Comparison of ENCODE assay signal across 8 cellular contexts in genomic region chr17:42577532-42578281, GRCh38.
DNase-seq lines count a peak whose midpoint lies in the region; ATAC-seq lines count a peak whose summit lies in the region.

A gene with protein sequence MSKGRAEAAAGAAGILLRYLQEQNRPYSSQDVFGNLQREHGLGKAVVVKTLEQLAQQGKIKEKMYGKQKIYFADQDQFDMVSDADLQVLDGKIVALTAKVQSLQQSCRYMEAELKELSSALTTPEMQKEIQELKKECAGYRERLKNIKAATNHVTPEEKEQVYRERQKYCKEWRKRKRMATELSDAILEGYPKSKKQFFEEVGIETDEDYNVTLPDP (minus strand): TSS chr17:42577729. CDS start chr17:42577686, 43 bp downstream.

- H3K4me3 Mint-ChIP-seq in central memory CD8-positive, alpha-beta T cell: peak within 1 kb of the TSS; percentile 89

- peak within 1 kb of the TSS; percentile 84 for H3K27ac Mint-ChIP-seq in central memory CD8-positive, alpha-beta T cell (ENCODE audit: low read depth)

- H3K27me3 Mint-ChIP-seq in central memory CD8-positive, alpha-beta T cell: no peaks in the 10 kb centered on the region

- ATAC-seq in GM19025 (IDR thresholded peaks at IDR 0.05; ENCODE audit: low read depth, unreplicated experiment) (peak; percentile 52), HG03342 (IDR thresholded peaks at IDR 0.05; ENCODE audit: unreplicated experiment) (peak; percentile 54)
- ATAC-seq in central memory CD8-positive, alpha-beta T cell (replicated peaks; ENCODE audit: extremely low read depth, poor library complexity, severe bottlenecking): peak; percentile 95

- H3K36me3 Mint-ChIP-seq in central memory CD8-positive, alpha-beta T cell (ENCODE audit: insufficient read depth): peaks cover 46% of the 10 kb centered on the region

- peak; percentile 98 for DNase-seq in AML-193 (lab: John Stamatoyannopoulos, UW)
- peak; percentile 78 for DNase-seq in NCI-H446 treated with DMSO at 0.1 percent for 48 hours (lab: John Stamatoyannopoulos, UW)
- peak; percentile 88 for DNase-seq in activated CD4-positive, CD25-positive, alpha-beta regulatory T cell treated with anti-CD3 and anti-CD28 coated beads, Interleukin-2, amount 50 U/mL, for 16 hours (ENCODE audit: low read depth, low spot score)
- peak; percentile 80 to 84 for DNase-seq in central memory CD8-positive, alpha-beta T cell (ENCODE audit: low spot score in 2 of 2)
- DNase-seq in iris pigment epithelial cell (ENCODE audit: low read depth): peak; percentile 96
- peak; percentile 89 to 96 for DNase-seq in stimulated activated CD4-positive, alpha-beta T cell treated with anti-CD3 and anti-CD28 coated beads, Interleukin-12 subunit alpha, Interleukin-12 subunit beta, amount 100 ng/mL, for 24 hours (ENCODE audit: low read depth in 2 of 2)

- no peaks in the 10 kb centered on the region for H3K9me3 Mint-ChIP-seq in central memory CD8-positive, alpha-beta T cell

- H3K4me1 Mint-ChIP-seq in central memory CD8-positive, alpha-beta T cell: peaks cover 45% of the 10 kb centered on the region

Comparison
In these comparisons a context has a peak if more than half of its experiments do, and no peak if none do; other contexts are left out.
1. Peak in every context shown above with its lines: DNase-seq and ATAC-seq.